Comparison of ENCODE assay signal across 2 cellular contexts in the genomic region with DNA sequence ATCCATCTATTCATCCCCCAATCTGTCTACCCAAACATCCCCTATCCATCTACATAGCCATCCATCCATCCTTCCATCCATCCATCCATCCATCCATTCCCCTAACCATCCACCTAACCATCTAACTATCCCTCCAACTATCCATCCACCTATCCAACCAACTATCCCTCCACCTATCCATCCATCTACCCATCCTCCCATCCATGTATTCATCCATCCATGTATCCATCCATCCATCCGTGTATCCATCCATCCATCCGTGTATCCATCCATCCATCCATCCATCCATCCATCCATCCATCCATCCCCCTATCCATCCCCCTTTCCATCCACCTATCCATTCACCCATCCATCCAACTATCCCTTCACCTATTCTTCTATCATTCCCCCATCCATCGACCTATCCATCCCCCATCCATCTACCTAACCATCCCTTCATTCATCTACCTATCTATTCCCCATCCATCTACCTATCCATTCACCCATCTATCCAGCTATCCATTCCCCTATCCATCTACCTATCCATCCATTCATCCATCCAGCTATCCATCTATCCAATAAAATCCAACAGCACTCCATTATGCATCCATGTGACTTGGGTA.
A peak's percentile ranks its signal among the peaks of the same experiment; 100 is the strongest.
TF ChIP-seq lines count a peak whose summit lies in the region.

No MANE protein-coding gene starts in this region.

TF ChIP-seq in HEK293, 187 proteins besides CTCF, POLR2A, EP300 and RAD21:
- TF ChIP-seq ZBTB17 (tag by site-specific recombination; IDR thresholded peaks at IDR 0.05) (peak; percentile 82), ZNF366 (tag by site-specific recombination; conservative IDR thresholded peaks at IDR 0.05) (peak; percentile 93), ZNF529 (tag by site-specific recombination; IDR thresholded peaks at IDR 0.05; ENCODE audit: insufficient replicate concordance) (no peak), ZIC2 (tag by site-specific recombination; IDR thresholded peaks at IDR 0.05) (no peak), TCF7L2 (IDR thresholded peaks at IDR 0.05; ENCODE audit: borderline replicate concordance, low read depth, low read length) (no peak), GLI2 (tag by site-specific recombination; IDR thresholded peaks at IDR 0.05; ENCODE audit: borderline replicate concordance, low read depth) (no peak), YY1 (tag by site-specific recombination; IDR thresholded peaks at IDR 0.05) (no peak)

TF ChIP-seq in H1, 55 proteins besides CTCF, POLR2A, EP300 and RAD21:
- TF ChIP-seq, protein P1, sequence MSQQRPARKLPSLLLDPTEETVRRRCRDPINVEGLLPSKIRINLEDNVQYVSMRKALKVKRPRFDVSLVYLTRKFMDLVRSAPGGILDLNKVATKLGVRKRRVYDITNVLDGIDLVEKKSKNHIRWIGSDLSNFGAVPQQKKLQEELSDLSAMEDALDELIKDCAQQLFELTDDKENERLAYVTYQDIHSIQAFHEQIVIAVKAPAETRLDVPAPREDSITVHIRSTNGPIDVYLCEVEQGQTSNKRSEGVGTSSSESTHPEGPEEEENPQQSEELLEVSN (IDR thresholded peaks at IDR 0.05): no peak
- TF ChIP-seq CTBP2 (IDR thresholded peaks at IDR 0.05; ENCODE audit: borderline replicate concordance, insufficient read depth, insufficient read length, low read length): no peak
- TF ChIP-seq, protein P2, sequence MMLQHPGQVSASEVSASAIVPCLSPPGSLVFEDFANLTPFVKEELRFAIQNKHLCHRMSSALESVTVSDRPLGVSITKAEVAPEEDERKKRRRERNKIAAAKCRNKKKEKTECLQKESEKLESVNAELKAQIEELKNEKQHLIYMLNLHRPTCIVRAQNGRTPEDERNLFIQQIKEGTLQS (IDR thresholded peaks at IDR 0.05; ENCODE audit: insufficient read depth, low read depth, low read length): no peak
